9 cellular contexts compared by ENCODE assay signal in the genomic region with DNA sequence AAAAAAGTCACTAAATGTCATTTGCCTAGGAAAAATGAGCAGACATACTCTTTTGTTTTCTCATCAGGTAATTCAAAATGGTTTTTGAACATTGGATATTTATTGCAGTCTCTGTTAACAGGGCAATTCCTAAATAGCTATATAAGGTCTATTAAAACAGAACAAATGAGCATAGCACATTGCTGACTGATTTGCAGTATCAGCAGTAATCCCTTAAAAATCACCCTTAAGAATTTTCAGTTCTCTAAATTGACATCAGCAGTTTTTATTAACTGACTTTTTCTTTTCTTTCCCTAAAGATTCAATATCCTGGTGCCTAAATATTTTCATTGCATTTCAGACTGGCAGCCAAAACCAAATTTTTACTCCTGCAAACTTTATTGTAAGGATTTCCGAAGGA.
"Had no signal": no experiment of that assay in that cellular context is flagged by ENCODE, and none has a peak within 500 bp of the region (broad histone marks: within the 10 kb centered on the region; RNA-seq: fewer than 3 reads in every experiment).

No MANE protein-coding gene starts in this region.

- H3K27ac ChIP-seq: HL-60, KMS-11 had no signal

- H3K4me2 ChIP-seq: GM23338, KMS-11 had no signal

- H2AFZ ChIP-seq: GM23338 had no signal

- FAIRE-seq: H1, H54 had no signal

- DNase-seq: H9, HCEC 1CT, Karpas-422, KBM-7 had no signal

- H3K9ac ChIP-seq: KMS-11 had no signal

- ATAC-seq: GM23338 had no signal

- H3K4me3 ChIP-seq: GM23338 had no signal
